ENCODE assay signal across 16 cellular contexts in the genomic region with DNA sequence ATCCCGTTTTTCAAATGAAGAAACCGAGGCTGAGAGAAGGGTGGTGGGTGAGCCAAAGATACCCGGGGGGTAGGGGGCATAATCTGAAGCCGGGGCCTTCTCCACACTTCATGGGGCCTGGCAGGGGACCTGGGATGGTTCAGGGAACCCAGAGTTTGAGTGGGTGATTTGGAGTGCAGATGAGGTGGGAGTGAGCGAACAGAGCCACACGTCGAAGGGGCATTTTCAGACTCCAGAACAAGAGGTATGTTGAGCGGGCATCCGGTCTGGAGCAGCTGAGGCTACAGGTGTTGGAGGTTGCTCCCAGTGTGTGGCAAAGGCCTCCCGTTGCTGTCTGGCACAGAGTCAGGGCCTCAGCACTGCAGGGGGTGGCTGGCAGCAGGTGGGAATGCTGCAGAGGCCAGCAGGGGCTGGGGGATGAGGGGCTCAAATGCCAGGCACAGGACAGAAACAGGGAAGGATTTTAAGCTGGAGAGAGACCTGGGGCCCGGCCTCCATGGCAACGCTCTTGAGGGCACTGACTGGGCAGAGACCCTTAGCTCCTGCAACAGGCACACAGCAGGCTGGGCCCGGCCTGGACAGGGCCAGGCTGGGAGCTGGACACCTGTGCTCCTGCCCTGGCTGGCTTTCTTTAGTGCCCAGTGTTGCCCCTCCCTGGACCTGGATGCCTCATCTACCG. TPM values are rescaled to one million over a fixed set of nuclear protein-coding genes. Genes with fewer than 3 reads are reported as not detected.
DNase-seq lines count a peak whose midpoint lies in the region; ATAC-seq and TF ChIP-seq lines count a peak whose summit lies in the region.
"Had no signal": no experiment of that assay in that cellular context is flagged by ENCODE, and none has a peak within 500 bp of the region (broad histone marks: within the 10 kb centered on the region; RNA-seq: fewer than 3 reads in every experiment).

No MANE protein-coding gene starts in this region.

- peak; percentile 29 for DNase-seq in Right ventricle myocardium superior
- DNase-seq in right atrium auricular region (ENCODE audit: low spot score), result no peak
- DNase-seq in NCI-H2107 (lab: John Stamatoyannopoulos, UW), result peak; percentile 74
- DNase-seq in RWPE2 (ENCODE audit: low spot score), result peak; percentile 20
- DNase-seq in spleen, result peak; percentile 69
- no peak for DNase-seq in effector memory CD4-positive, alpha-beta T cell
- DNase-seq in stimulated activated CD4-positive, alpha-beta T cell treated with anti-CD3 and anti-CD28 coated beads, Interleukin-2, amount 100 ng/mL, for 24 hours, result no peak
- no peak for DNase-seq in 8988T
- DNase-seq: CD8-positive, alpha-beta T cell; left colon; NCI-H446 treated with DMSO at 0.1 percent for 48 hours; ovary; stimulated activated CD4-positive, alpha-beta T cell treated with anti-CD3 and anti-CD28 coated beads, Interleukin-2, amount 100 ng/mL, for 48 hours had no signal

- ATAC-seq in Right ventricle myocardium superior (ENCODE audit: poor library complexity), result no peak
- peak; percentile 17; the same call in 1 of the 3 replicates for ATAC-seq in RWPE2 (ENCODE audit: low read depth)
- ATAC-seq: activated naive CD4-positive, alpha-beta T cell treated with anti-CD3 and anti-CD28 coated beads, Interleukin-2, amount 50 U/mL, for 72 hours; CD8-positive, alpha-beta T cell; left colon had no signal

- TF ChIP-seq POLR2A in spleen (IDR thresholded peaks at IDR 0.05), result no peak

- H3K27me3 ChIP-seq in right atrium auricular region (no peaks in the 10 kb centered on the region), RWPE2 (ENCODE audit: insufficient read depth, poor library complexity, severe bottlenecking) (no peaks in the 10 kb centered on the region), spleen (replicated peaks in 1 of 7) (peaks cover 0 to 4% (median 0%) of the 10 kb centered on the region in 7 donors)
- H3K27me3 ChIP-seq in effector memory CD4-positive, alpha-beta T cell (replicated peaks; ENCODE audit: control insufficient read depth, insufficient read depth, low read length, poor library complexity, severe bottlenecking), result no peaks in the 10 kb centered on the region
- H3K27me3 ChIP-seq: ovary had no signal

- 78 to 90% (median 82%) methylated on average over 14 of the region's 14 CpGs for WGBS in spleen, 5 donors

- H3K4me3 ChIP-seq in right atrium auricular region (no peak overlapping the region), RWPE2 (ENCODE audit: severe bottlenecking) (no peak overlapping the region), spleen (no peak overlapping the region)
- no peak overlapping the region for H3K4me3 ChIP-seq in effector memory CD4-positive, alpha-beta T cell (ENCODE audit: insufficient read depth, low read depth, low read length, poor library complexity, severe bottlenecking)
- H3K4me3 ChIP-seq: ovary had no signal

- no peaks in the 10 kb centered on the region for H3K9me3 ChIP-seq in right atrium auricular region
- H3K9me3 ChIP-seq in RWPE2 (ENCODE audit: severe bottlenecking), result no peaks in the 10 kb centered on the region
- no peaks in the 10 kb centered on the region for H3K9me3 ChIP-seq in spleen
- H3K9me3 ChIP-seq in effector memory CD4-positive, alpha-beta T cell (ENCODE audit: control insufficient read depth, low read length), result no peaks in the 10 kb centered on the region
- H3K9me3 ChIP-seq: ovary had no signal

- H3K36me3 ChIP-seq in right atrium auricular region (no peaks in the 10 kb centered on the region), RWPE2 (ENCODE audit: low read depth) (no peaks in the 10 kb centered on the region), spleen (no peaks in the 10 kb centered on the region)
- H3K36me3 ChIP-seq in effector memory CD4-positive, alpha-beta T cell (ENCODE audit: control insufficient read depth, insufficient read depth, low read length), result no peaks in the 10 kb centered on the region
- H3K36me3 ChIP-seq: ovary had no signal

- intact Hi-C loops in Right ventricle myocardium superior (cut with DNase I) (loop anchor here (10.0 kb wide), 1 partner anchor 355 kb away; no protein-coding TSS in a partner anchor), spleen (cut with DNase I; ENCODE audit: low total_unique reads) (loop anchor here (10.0 kb wide), 1 partner anchor 355 kb away; no protein-coding TSS in a partner anchor)

- no peak for TF ChIP-seq CTCF in right atrium auricular region (IDR thresholded peaks at IDR 0.05)
- TF ChIP-seq CTCF in RWPE2 (IDR thresholded peaks at IDR 0.05; ENCODE audit: poor library complexity, severe bottlenecking), result no peak
- TF ChIP-seq CTCF in spleen (IDR thresholded peaks at IDR 0.05 in 8 of 11, conservative IDR thresholded peaks at IDR 0.05 in 3 of 11), result no peak

- H3K4me1 ChIP-seq in right atrium auricular region, result peaks cover 0 to 18% of the 10 kb centered on the region in 2 donors
- no peaks in the 10 kb centered on the region for H3K4me1 ChIP-seq in RWPE2 (ENCODE audit: insufficient read depth, poor library complexity, severe bottlenecking)
- peaks cover 0 to 7% (median 0%) of the 10 kb centered on the region in 6 donors for H3K4me1 ChIP-seq in spleen
- no peaks in the 10 kb centered on the region for H3K4me1 ChIP-seq in effector memory CD4-positive, alpha-beta T cell (ENCODE audit: control insufficient read depth, insufficient read depth, low read length, poor library complexity, severe bottlenecking)

- H3K27ac ChIP-seq in right atrium auricular region (no peak overlapping the region), RWPE2 (ENCODE audit: poor library complexity, severe bottlenecking) (no peak overlapping the region), spleen (no peak overlapping the region)
- H3K27ac ChIP-seq in effector memory CD4-positive, alpha-beta T cell (ENCODE audit: insufficient read depth, low read length, poor library complexity, severe bottlenecking), result no peak overlapping the region
- H3K27ac ChIP-seq: epithelial cell of prostate, ovary had no signal

RNA-seq across cellular contexts. Expression of a gene that starts 46.2 kb away (rescaled TPM):
- total RNA-seq in Right ventricle myocardium superior (20.0 TPM), right atrium auricular region (1 to 10 TPM; 1.6 to 6.8 TPM), spleen (1 to 10 TPM in 6 of 7 donors, under 1 TPM in 1; 0.85 to 4.2 (median 3.1) TPM)
- under 1 TPM; 0.09 to 0.67 (median 0.62) TPM for polyA plus RNA-seq in spleen
- total RNA-seq: MCF 10A had no signal

Comparison
In these comparisons a context has a peak if more than half of its experiments do, and no peak if none do; other contexts are left out.
1. DNase-seq: peak in Right ventricle myocardium superior (single experiment), NCI-H2107 (single experiment), RWPE2 (single experiment) and spleen (single experiment); none in right atrium auricular region (single experiment), effector memory CD4-positive, alpha-beta T cell (0 of 3), stimulated activated CD4-positive, alpha-beta T cell treated with anti-CD3 and anti-CD28 coated beads, Interleukin-2, amount 100 ng/mL, for 24 hours (0 of 2) and 8988T (single experiment).